ENCODE assay signal across 17 cellular contexts in genomic region chr18:62109676-62110075, GRCh38.
DNase-seq lines count a peak whose midpoint lies in the region; ATAC-seq and TF ChIP-seq lines count a peak whose summit lies in the region.
"Had no signal": no experiment of that assay in that cellular context is flagged by ENCODE, and none has a peak within 500 bp of the region (broad histone marks: within the 10 kb centered on the region; RNA-seq: fewer than 3 reads in every experiment).

No MANE protein-coding gene starts in this region.

- H3K9me3 ChIP-seq in MG63 (no peaks in the 10 kb centered on the region), fibroblast of lung (ENCODE audit: control insufficient read depth, insufficient read depth, low read depth, low read length) (no peaks in the 10 kb centered on the region), MM.1S (replicated peaks; ENCODE audit: insufficient read depth, low read length) (no peaks in the 10 kb centered on the region)
- H3K9me3 ChIP-seq: Caco-2 had no signal

- H3K4me3 ChIP-seq in MG63 (no peak overlapping the region), fibroblast of lung (replicated peaks in 1 of 4; ENCODE audit: control extremely low read depth in 1 of 4, insufficient read depth in 1 of 4, low read depth in 3 of 4, low read length in 4 of 4) (no peak overlapping the region), MM.1S (ENCODE audit: low read length) (no peak overlapping the region), coronary artery (no peak overlapping the region)

- no peaks in the 10 kb centered on the region for H3K4me1 ChIP-seq in fibroblast of lung (ENCODE audit: control insufficient read depth, extremely low read depth, insufficient read depth, low read length)
- no peaks in the 10 kb centered on the region for H3K4me1 ChIP-seq in MM.1S (ENCODE audit: low read length)
- H3K4me1 ChIP-seq: Caco-2 had no signal

- H3K4me2 ChIP-seq in fibroblast of lung (ENCODE audit: extremely low read depth, insufficient read depth, low read length) (no peak overlapping the region), MM.1S (ENCODE audit: low read depth, low read length) (no peak overlapping the region)

- H3K9me3 Mint-ChIP-seq in activated T-cell treated with anti-CD3 and anti-CD28 coated beads, Interleukin-2, amount 50 U/mL, for 4 hours, result no peaks in the 10 kb centered on the region
- H3K9me3 Mint-ChIP-seq: CD4-positive, alpha-beta T cell; HFFc6 had no signal

- H3K27me3 ChIP-seq in MG63, result no peaks in the 10 kb centered on the region
- H3K27me3 ChIP-seq in fibroblast of lung (ENCODE audit: control insufficient read depth, insufficient read depth, low read length), result no peaks in the 10 kb centered on the region
- no peaks in the 10 kb centered on the region for H3K27me3 ChIP-seq in MM.1S (replicated peaks; ENCODE audit: insufficient read depth, low read length)

- no peaks in the 10 kb centered on the region for H3F3A ChIP-seq in MM.1S (ENCODE audit: insufficient read depth, low read length)

- ATAC-seq in activated T-cell treated with anti-CD3 and anti-CD28 coated beads, Interleukin-2, amount 50 U/mL, for 4 hours, result no peak
- ATAC-seq: HCT116 had no signal

- H3K27me3 Mint-ChIP-seq in activated T-cell treated with anti-CD3 and anti-CD28 coated beads, Interleukin-2, amount 50 U/mL, for 4 hours (ENCODE audit: low read depth), result no peaks in the 10 kb centered on the region
- H3K27me3 Mint-ChIP-seq: CD4-positive, alpha-beta T cell had no signal

- H3K79me2 ChIP-seq in fibroblast of lung (ENCODE audit: control insufficient read depth, insufficient read depth, low read length) (no peaks in the 10 kb centered on the region), MM.1S (ENCODE audit: low read length) (no peaks in the 10 kb centered on the region)

- H3K4me3 Mint-ChIP-seq in activated T-cell treated with anti-CD3 and anti-CD28 coated beads, Interleukin-2, amount 50 U/mL, for 4 hours, result no peak overlapping the region
- H3K4me3 Mint-ChIP-seq: CD4-positive, alpha-beta T cell; HFFc6 had no signal

- H3K27ac ChIP-seq in fibroblast of lung (ENCODE audit: insufficient read depth, low read length) (no peak overlapping the region), MM.1S (ENCODE audit: low read length) (no peak overlapping the region), coronary artery (no peak overlapping the region)
- H3K27ac ChIP-seq: C4-2B, HL-60 had no signal

- H3K36me3 ChIP-seq in MG63 (no peaks in the 10 kb centered on the region; the same call in 1 of the 2 replicates), fibroblast of lung (ENCODE audit: control insufficient read depth, insufficient read depth, low read length) (no peaks in the 10 kb centered on the region), MM.1S (replicated peaks; ENCODE audit: insufficient read depth, low read length) (no peaks in the 10 kb centered on the region; the same call in 1 of the 2 replicates)

- no peak overlapping the region for H2AFZ ChIP-seq in fibroblast of lung (ENCODE audit: low read length)
- no peak overlapping the region for H2AFZ ChIP-seq in MM.1S (ENCODE audit: low read length)

- H3K9ac ChIP-seq in fibroblast of lung (ENCODE audit: insufficient read depth, low read length), result no peak overlapping the region
- no peak overlapping the region for H3K9ac ChIP-seq in MM.1S (ENCODE audit: low read length)

- peak; percentile 4 for DNase-seq in MG63
- DNase-seq in astrocyte of the hippocampus (ENCODE audit: low read depth, low spot score), result peak; percentile 23
- peak; percentile 60 to 63 for DNase-seq in fibroblast of lung (ENCODE audit: low read depth in 2 of 2)
- no peak for DNase-seq in MM.1S
- no peak for DNase-seq in activated T-cell treated with anti-CD3 and anti-CD28 coated beads, Interleukin-2, amount 50 U/mL, for 4 hours
- no peak for DNase-seq in coronary artery (ENCODE audit: low spot score)
- no peak for DNase-seq in NCI-H2029 treated with DMSO at 0.1 percent for 48 hours (lab: John Stamatoyannopoulos, UW)
- DNase-seq: ACHN; AML-193; Caco-2; CD4-positive, alpha-beta T cell; GOT3; H7; HFFc6 had no signal

- H3K9me2 ChIP-seq in MM.1S (replicated peaks; ENCODE audit: insufficient read depth, low read length), result no peaks in the 10 kb centered on the region

- TF ChIP-seq CTCF in fibroblast of lung (conservative IDR thresholded peaks at IDR 0.05 in 1 of 2, IDR thresholded peaks at IDR 0.05 in 1 of 2; ENCODE audit: low read depth in 1 of 2, low read length in 2 of 2) (no peak), MM.1S (IDR thresholded peaks at IDR 0.05; ENCODE audit: low read length) (no peak), coronary artery (IDR thresholded peaks at IDR 0.05) (no peak)

- peaks cover 19% of the 10 kb centered on the region for H3K36me3 Mint-ChIP-seq in activated T-cell treated with anti-CD3 and anti-CD28 coated beads, Interleukin-2, amount 50 U/mL, for 4 hours (ENCODE audit: insufficient read depth)

- H4K20me1 ChIP-seq in fibroblast of lung (ENCODE audit: control insufficient read depth, extremely low read depth, insufficient read depth, low read length) (no peaks in the 10 kb centered on the region), MM.1S (ENCODE audit: insufficient read depth, low read length) (no peaks in the 10 kb centered on the region)

- H3K4me1 Mint-ChIP-seq in activated T-cell treated with anti-CD3 and anti-CD28 coated beads, Interleukin-2, amount 50 U/mL, for 4 hours (ENCODE audit: low read depth), result no peaks in the 10 kb centered on the region

Comparison
In these comparisons a context has a peak if more than half of its experiments do, and no peak if none do; other contexts are left out.
1. DNase-seq: peak in MG63 (single experiment), astrocyte of the hippocampus (single experiment) and fibroblast of lung (2 of 2); none in MM.1S (single experiment), activated T-cell treated with anti-CD3 and anti-CD28 coated beads, Interleukin-2, amount 50 U/mL, for 4 hours (single experiment), coronary artery (single experiment) and NCI-H2029 treated with DMSO at 0.1 percent for 48 hours (single experiment).